In the genomic region with DNA sequence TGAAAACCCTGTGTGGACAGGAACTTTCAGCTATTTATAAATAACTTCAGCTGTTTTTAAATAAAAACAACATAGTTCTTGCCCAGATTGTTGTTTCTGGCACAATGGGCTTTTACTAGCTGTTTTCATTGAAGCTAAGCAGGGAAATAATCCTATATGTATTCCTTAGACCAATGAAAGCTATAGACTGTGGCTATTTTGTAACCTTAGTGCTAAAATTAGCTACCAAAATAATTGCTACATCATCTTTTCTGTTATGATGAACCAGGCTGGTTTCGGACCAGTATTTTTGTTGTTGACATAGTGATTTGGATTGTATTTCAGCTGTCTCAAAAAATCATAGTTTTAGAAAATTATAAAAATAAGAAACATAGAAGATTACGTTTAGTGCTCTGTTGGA, we compare ENCODE assay signal across 1 cellular context.
A peak's percentile ranks its signal among the peaks of the same experiment; 100 is the strongest.
TF ChIP-seq lines count a peak whose summit lies in the region.

No MANE protein-coding gene starts in this region.

TF ChIP-seq in HepG2, 621 proteins besides CTCF, POLR2A, EP300 and RAD21 (continued from another document):
- TF ChIP-seq ZNF788 (CRISPR knock-in tag; IDR thresholded peaks at IDR 0.05; ENCODE audit: borderline replicate concordance) = no peak
- TF ChIP-seq CBX5 (CRISPR knock-in tag; IDR thresholded peaks at IDR 0.05; ENCODE audit: borderline replicate concordance) = no peak
- TF ChIP-seq PHF5A (CRISPR knock-in tag; IDR thresholded peaks at IDR 0.05; ENCODE audit: low read depth, unreplicated experiment) = no peak
- TF ChIP-seq MAFF (IDR thresholded peaks at IDR 0.05; ENCODE audit: low read depth, low read length) = 0 out of 2 replicates have a peak, but pooled peaks have one; percentile 32
- TF ChIP-seq POLR2G (IDR thresholded peaks at IDR 0.05; ENCODE audit: low read depth, low read length) = no peak
